Comparison of ENCODE assay signal across 1 cellular context in the genomic region with DNA sequence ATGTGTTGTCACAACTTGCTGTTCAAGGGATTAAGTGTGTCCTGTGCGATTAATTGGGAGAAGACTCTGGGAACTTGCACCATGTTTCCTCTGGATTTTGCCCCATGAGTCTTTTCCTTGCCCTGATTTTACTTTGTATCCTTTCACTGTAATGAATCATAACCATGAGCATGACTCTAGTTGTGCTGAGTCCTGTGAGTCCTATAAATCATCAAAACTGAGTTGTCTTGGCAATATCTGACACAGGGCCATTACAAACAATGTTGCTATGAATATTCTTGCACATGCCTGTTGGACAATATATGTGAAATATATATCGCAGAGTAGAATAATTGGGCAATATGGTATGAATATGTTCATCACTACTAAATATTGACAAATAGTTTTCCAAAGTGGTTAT.
A peak's percentile ranks its signal among the peaks of the same experiment; 100 is the strongest.
TF ChIP-seq lines count a peak whose summit lies in the region.

No MANE protein-coding gene starts in this region.

TF ChIP-seq in K562, 482 proteins besides CTCF, POLR2A, EP300 and RAD21 (continued from another document):
- TF ChIP-seq, protein P1, sequence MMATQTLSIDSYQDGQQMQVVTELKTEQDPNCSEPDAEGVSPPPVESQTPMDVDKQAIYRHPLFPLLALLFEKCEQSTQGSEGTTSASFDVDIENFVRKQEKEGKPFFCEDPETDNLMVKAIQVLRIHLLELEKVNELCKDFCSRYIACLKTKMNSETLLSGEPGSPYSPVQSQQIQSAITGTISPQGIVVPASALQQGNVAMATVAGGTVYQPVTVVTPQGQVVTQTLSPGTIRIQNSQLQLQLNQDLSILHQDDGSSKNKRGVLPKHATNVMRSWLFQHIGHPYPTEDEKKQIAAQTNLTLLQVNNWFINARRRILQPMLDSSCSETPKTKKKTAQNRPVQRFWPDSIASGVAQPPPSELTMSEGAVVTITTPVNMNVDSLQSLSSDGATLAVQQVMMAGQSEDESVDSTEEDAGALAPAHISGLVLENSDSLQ (IDR thresholded peaks at IDR 0.05): peak; percentile 27; the same call in 1 of the 2 replicates
- no peak for TF ChIP-seq HNRNPL (IDR thresholded peaks at IDR 0.05; ENCODE audit: low read depth, low read length)
- no peak for TF ChIP-seq HDAC3 (IDR thresholded peaks at IDR 0.05; ENCODE audit: borderline replicate concordance, partially characterized antibody)
- TF ChIP-seq GATAD2A (IDR thresholded peaks at IDR 0.05): no peak
- no peak for TF ChIP-seq HIVEP1 (CRISPR knock-in tag; IDR thresholded peaks at IDR 0.05)
- TF ChIP-seq FOS (IDR thresholded peaks at IDR 0.05; ENCODE audit: extremely low read depth, insufficient read length): no peak
- TF ChIP-seq KDM2B (CRISPR knock-in tag; IDR thresholded peaks at IDR 0.05): no peak
- TF ChIP-seq PML (IDR thresholded peaks at IDR 0.05; ENCODE audit: low read length): no peak
- TF ChIP-seq, protein P2, sequence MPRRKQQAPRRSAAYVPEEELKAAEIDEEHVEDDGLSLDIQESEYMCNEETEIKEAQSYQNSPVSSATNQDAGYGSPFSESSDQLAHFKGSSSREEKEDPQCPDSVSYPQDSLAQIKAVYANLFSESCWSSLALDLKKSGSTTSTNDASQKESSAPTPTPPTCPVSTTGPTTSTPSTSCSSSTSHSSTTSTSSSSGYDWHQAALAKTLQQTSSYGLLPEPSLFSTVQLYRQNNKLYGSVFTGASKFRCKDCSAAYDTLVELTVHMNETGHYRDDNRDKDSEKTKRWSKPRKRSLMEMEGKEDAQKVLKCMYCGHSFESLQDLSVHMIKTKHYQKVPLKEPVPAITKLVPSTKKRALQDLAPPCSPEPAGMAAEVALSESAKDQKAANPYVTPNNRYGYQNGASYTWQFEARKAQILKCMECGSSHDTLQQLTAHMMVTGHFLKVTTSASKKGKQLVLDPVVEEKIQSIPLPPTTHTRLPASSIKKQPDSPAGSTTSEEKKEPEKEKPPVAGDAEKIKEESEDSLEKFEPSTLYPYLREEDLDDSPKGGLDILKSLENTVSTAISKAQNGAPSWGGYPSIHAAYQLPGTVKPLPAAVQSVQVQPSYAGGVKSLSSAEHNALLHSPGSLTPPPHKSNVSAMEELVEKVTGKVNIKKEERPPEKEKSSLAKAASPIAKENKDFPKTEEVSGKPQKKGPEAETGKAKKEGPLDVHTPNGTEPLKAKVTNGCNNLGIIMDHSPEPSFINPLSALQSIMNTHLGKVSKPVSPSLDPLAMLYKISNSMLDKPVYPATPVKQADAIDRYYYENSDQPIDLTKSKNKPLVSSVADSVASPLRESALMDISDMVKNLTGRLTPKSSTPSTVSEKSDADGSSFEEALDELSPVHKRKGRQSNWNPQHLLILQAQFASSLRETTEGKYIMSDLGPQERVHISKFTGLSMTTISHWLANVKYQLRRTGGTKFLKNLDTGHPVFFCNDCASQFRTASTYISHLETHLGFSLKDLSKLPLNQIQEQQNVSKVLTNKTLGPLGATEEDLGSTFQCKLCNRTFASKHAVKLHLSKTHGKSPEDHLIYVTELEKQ (CRISPR knock-in tag; IDR thresholded peaks at IDR 0.05): no peak
- no peak for TF ChIP-seq SMAD4 (CRISPR knock-in tag; conservative IDR thresholded peaks at IDR 0.05)
- TF ChIP-seq POLR2H (tag; IDR thresholded peaks at IDR 0.05; ENCODE audit: low read depth): no peak
- no peak for TF ChIP-seq PTTG1 (tag; IDR thresholded peaks at IDR 0.05; ENCODE audit: low read depth)
- TF ChIP-seq, protein P3, sequence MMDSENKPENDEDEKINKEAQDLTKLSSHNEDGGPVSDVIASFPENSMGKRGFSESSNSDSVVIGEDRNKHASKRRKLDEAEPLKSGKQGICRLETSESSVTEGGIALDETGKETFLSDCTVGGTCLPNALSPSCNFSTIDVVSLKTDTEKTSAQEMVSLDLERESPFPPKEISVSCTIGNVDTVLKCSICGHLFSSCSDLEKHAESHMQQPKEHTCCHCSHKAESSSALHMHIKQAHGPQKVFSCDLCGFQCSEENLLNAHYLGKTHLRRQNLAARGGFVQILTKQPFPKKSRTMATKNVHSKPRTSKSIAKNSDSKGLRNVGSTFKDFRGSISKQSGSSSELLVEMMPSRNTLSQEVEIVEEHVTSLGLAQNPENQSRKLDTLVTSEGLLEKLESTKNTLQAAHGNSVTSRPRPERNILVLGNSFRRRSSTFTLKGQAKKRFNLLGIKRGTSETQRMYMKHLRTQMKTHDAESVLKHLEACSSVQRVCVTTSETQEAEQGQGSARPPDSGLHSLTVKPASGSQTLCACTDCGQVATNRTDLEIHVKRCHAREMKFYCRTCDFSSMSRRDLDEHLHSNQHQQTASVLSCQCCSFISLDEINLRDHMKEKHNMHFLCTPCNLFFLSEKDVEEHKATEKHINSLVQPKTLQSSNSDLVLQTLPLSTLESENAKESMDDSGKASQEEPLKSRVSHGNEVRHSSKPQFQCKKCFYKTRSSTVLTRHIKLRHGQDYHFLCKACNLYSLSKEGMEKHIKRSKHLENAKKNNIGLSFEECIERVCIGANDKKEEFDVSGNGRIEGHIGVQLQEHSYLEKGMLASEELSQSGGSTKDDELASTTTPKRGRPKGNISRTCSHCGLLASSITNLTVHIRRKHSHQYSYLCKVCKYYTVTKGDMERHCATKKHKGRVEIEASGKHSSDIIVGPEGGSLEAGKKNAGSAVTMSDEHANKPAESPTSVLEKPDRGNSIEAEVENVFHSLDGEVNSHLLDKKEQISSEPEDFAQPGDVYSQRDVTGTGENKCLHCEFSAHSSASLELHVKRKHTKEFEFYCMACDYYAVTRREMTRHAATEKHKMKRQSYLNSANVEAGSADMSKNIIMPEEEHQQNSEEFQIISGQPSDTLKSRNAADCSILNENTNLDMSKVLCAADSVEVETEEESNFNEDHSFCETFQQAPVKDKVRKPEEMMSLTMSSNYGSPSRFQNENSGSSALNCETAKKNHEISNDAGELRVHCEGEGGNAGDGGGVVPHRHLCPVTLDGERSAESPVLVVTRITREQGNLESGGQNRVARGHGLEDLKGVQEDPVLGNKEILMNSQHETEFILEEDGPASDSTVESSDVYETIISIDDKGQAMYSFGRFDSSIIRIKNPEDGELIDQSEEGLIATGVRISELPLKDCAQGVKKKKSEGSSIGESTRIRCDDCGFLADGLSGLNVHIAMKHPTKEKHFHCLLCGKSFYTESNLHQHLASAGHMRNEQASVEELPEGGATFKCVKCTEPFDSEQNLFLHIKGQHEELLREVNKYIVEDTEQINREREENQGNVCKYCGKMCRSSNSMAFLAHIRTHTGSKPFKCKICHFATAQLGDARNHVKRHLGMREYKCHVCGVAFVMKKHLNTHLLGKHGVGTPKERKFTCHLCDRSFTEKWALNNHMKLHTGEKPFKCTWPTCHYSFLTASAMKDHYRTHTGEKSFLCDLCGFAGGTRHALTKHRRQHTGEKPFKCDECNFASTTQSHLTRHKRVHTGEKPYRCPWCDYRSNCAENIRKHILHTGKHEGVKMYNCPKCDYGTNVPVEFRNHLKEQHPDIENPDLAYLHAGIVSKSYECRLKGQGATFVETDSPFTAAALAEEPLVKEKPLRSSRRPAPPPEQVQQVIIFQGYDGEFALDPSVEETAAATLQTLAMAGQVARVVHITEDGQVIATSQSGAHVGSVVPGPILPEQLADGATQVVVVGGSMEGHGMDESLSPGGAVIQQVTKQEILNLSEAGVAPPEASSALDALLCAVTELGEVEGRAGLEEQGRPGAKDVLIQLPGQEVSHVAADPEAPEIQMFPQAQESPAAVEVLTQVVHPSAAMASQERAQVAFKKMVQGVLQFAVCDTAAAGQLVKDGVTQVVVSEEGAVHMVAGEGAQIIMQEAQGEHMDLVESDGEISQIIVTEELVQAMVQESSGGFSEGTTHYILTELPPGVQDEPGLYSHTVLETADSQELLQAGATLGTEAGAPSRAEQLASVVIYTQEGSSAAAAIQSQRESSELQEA (IDR thresholded peaks at IDR 0.05; ENCODE audit: low read depth): no peak
- TF ChIP-seq SIN3B (IDR thresholded peaks at IDR 0.05; ENCODE audit: low read depth): no peak
- TF ChIP-seq, protein P4, sequence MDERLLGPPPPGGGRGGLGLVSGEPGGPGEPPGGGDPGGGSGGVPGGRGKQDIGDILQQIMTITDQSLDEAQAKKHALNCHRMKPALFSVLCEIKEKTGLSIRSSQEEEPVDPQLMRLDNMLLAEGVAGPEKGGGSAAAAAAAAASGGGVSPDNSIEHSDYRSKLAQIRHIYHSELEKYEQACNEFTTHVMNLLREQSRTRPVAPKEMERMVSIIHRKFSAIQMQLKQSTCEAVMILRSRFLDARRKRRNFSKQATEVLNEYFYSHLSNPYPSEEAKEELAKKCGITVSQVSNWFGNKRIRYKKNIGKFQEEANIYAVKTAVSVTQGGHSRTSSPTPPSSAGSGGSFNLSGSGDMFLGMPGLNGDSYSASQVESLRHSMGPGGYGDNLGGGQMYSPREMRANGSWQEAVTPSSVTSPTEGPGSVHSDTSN (CRISPR knock-in tag; IDR thresholded peaks at IDR 0.05; ENCODE audit: low read depth): no peak
- TF ChIP-seq, protein P4 (tag; conservative IDR thresholded peaks at IDR 0.05; ENCODE audit: low read depth): peak; percentile 23; the same call in 1 of the 2 replicates
- peak; percentile 36 for TF ChIP-seq MEIS2 (IDR thresholded peaks at IDR 0.05; ENCODE audit: partially characterized antibody)
- TF ChIP-seq MXI1 (IDR thresholded peaks at IDR 0.05; ENCODE audit: low read depth, low read length): no peak
TF ChIP-seq in K562: peak in this region for 3.
